In genomic region chr12:52121848-52122838, GRCh38 we compare ENCODE assay signal across 8 cellular contexts. TPM values are rescaled to one million over a fixed set of nuclear protein-coding genes. Genes with fewer than 3 reads are reported as not detected.
DNase-seq lines count a peak whose midpoint lies in the region; ATAC-seq and TF ChIP-seq lines count a peak whose summit lies in the region.

No MANE protein-coding gene starts in this region.

- H3K36me3 ChIP-seq in SK-N-SH (replicated peaks in 1 of 2; ENCODE audit: control insufficient read depth in 1 of 2, insufficient read depth in 2 of 2, low read length in 1 of 2), result no peaks in the 10 kb centered on the region
- no peaks in the 10 kb centered on the region for H3K36me3 ChIP-seq in left ventricle myocardium inferior

- peaks cover 4% of the 10 kb centered on the region for H3F3A ChIP-seq in SK-N-SH (replicated peaks; ENCODE audit: insufficient read depth)

- H3K4me3 ChIP-seq in SK-N-SH (ENCODE audit: low read depth in 2 of 2, low read length in 1 of 2), result no peak overlapping the region
- no peak overlapping the region for H3K4me3 ChIP-seq in left ventricle myocardium inferior

- H4K20me1 ChIP-seq in SK-N-SH (ENCODE audit: insufficient read depth), result no peaks in the 10 kb centered on the region

- H3K4me1 ChIP-seq in SK-N-SH (ENCODE audit: control insufficient read depth in 1 of 2, insufficient read depth in 2 of 2, low read depth in 1 of 2, low read length in 1 of 2) (peaks cover 0 to 26% of the 10 kb centered on the region in 2 experiments; a peak in 1 of 4 replicates), left ventricle myocardium inferior (peaks cover 38% of the 10 kb centered on the region)

- 29% methylated on average over 16 of the region's 20 CpGs for WGBS in SK-N-SH (ENCODE audit: low lambda C conversion rate)

- peak in 1 of 2 experiments; percentile 9; a peak in 1 of 4 replicates for TF ChIP-seq EP300 in SK-N-SH (IDR thresholded peaks at IDR 0.05; ENCODE audit: borderline replicate concordance in 1 of 2, low read depth in 1 of 2, low read length in 1 of 2)

- CTCF ChIA-PET in SK-N-SH (lab: Yijun Ruan, JAX), result interaction anchor here (0.6 to 13.5 kb wide), 42 partner anchors 10 to 1828 kb away, joined by 3 to 247 read pairs (median 4); partner anchors contain the start of gene ATG101

- H3K4me3 Mint-ChIP-seq in activated naive CD8-positive, alpha-beta T cell treated with anti-CD3 and anti-CD28 coated beads, Interleukin-2, amount 50 U/mL, for 24 hours, result no peak overlapping the region

- H3K9me3 Mint-ChIP-seq in activated naive CD8-positive, alpha-beta T cell treated with anti-CD3 and anti-CD28 coated beads, Interleukin-2, amount 50 U/mL, for 24 hours, result no peaks in the 10 kb centered on the region

- H3K27me3 Mint-ChIP-seq in activated naive CD8-positive, alpha-beta T cell treated with anti-CD3 and anti-CD28 coated beads, Interleukin-2, amount 50 U/mL, for 24 hours, result peaks cover 15% of the 10 kb centered on the region

- peak; percentile 78 for TF ChIP-seq RAD21 in SK-N-SH (IDR thresholded peaks at IDR 0.05; ENCODE audit: low read length)

- no peaks in the 10 kb centered on the region for H3K9me3 ChIP-seq in SK-N-SH
- H3K9me3 ChIP-seq in left ventricle myocardium inferior (replicated peaks), result no peaks in the 10 kb centered on the region

- TF ChIP-seq CTCF in LNCAP (IDR thresholded peaks at IDR 0.05) (peak; percentile 81), SK-N-SH (IDR thresholded peaks at IDR 0.05) (peak; percentile 77), left ventricle myocardium inferior (IDR thresholded peaks at IDR 0.05; ENCODE audit: borderline replicate concordance) (peak; percentile 86)

- ATAC-seq in activated naive CD8-positive, alpha-beta T cell treated with anti-CD3 and anti-CD28 coated beads, Interleukin-2, amount 50 U/mL, for 24 hours, result no peak
- ATAC-seq in sciatic nerve, result peak; percentile 51
- no peak for ATAC-seq in GM19023 (IDR thresholded peaks at IDR 0.05; ENCODE audit: unreplicated experiment)

- DNase-seq in DMS153 treated with DMSO at 0.1 percent for 48 hours (lab: John Stamatoyannopoulos, UW; ENCODE audit: unreplicated experiment), result peak; percentile 33
- peak; percentile 87 for DNase-seq in SK-N-SH
- DNase-seq in activated naive CD8-positive, alpha-beta T cell treated with anti-CD3 and anti-CD28 coated beads, Interleukin-2, amount 50 U/mL, for 24 hours, result peak; percentile 74
- DNase-seq in left ventricle myocardium inferior, result peak; percentile 70
- peak; percentile 83 for DNase-seq in sciatic nerve (ENCODE audit: low spot score)
- no peak for DNase-seq in DMS114 treated with DMSO at 0.1 percent for 48 hours (lab: John Stamatoyannopoulos, UW; ENCODE audit: unreplicated experiment)

- intact Hi-C loops in left ventricle myocardium inferior (cut with micrococcal nuclease) (no loop called here), sciatic nerve (cut with DNase I) (no loop called here)

- H3K4me2 ChIP-seq in SK-N-SH, result no peak overlapping the region

- H3K79me2 ChIP-seq in SK-N-SH (ENCODE audit: insufficient read depth), result no peaks in the 10 kb centered on the region

- no peaks in the 10 kb centered on the region for H3K36me3 Mint-ChIP-seq in activated naive CD8-positive, alpha-beta T cell treated with anti-CD3 and anti-CD28 coated beads, Interleukin-2, amount 50 U/mL, for 24 hours (ENCODE audit: low read depth)

- H3K9ac ChIP-seq in SK-N-SH, result no peak overlapping the region

- POLR2A ChIA-PET in SK-N-SH (lab: Yijun Ruan, JAX), result no interaction called here

- no peaks in the 10 kb centered on the region for H3K9me2 ChIP-seq in SK-N-SH

- H3K27ac Mint-ChIP-seq in activated naive CD8-positive, alpha-beta T cell treated with anti-CD3 and anti-CD28 coated beads, Interleukin-2, amount 50 U/mL, for 24 hours, result no peak overlapping the region

- H3K27me3 ChIP-seq in SK-N-SH (ENCODE audit: insufficient read depth), result peaks cover 2% of the 10 kb centered on the region; the same call in 1 of the 2 replicates
- H3K27me3 ChIP-seq in left ventricle myocardium inferior (ENCODE audit: low read depth), result peaks cover 31% of the 10 kb centered on the region

- H3K27ac ChIP-seq in SK-N-SH (ENCODE audit: low read depth in 2 of 2, low read length in 1 of 2) (no peak overlapping the region), left ventricle myocardium inferior (replicated peaks) (no peak overlapping the region)

- H2AFZ ChIP-seq in SK-N-SH (ENCODE audit: low read depth), result no peak overlapping the region

- peaks cover 35% of the 10 kb centered on the region for H3K4me1 Mint-ChIP-seq in activated naive CD8-positive, alpha-beta T cell treated with anti-CD3 and anti-CD28 coated beads, Interleukin-2, amount 50 U/mL, for 24 hours

TF ChIP-seq in SK-N-SH, 30 proteins besides CTCF, POLR2A, EP300 and RAD21:
- TF ChIP-seq RCOR1 (IDR thresholded peaks at IDR 0.05; ENCODE audit: low read length) (no peak), SMC3 (IDR thresholded peaks at IDR 0.05; ENCODE audit: low read depth, low read length) (peak; percentile 66)

RNA-seq across cellular contexts. Expression of gene SMIM41, which starts 42.6 kb away (rescaled TPM):
- not detected in 2 replicates for polyA plus RNA-seq in SK-N-SH (2012; rRNA removed)
- 0.04 TPM in 1 of 2 replicates, not detected in the other for polyA plus RNA-seq in SK-N-SH (2012; cell fraction: cytosol; rRNA removed)
- 0.06 TPM in 1 of 2 replicates, not detected in the other for polyA plus RNA-seq in SK-N-SH (2012; cell fraction: nucleus; rRNA removed)
- total RNA-seq in left ventricle myocardium inferior (0.30 TPM), sciatic nerve (12.4 TPM)

RNA-seq across cellular contexts. Expression of gene ATG101, which starts 52.4 kb away (rescaled TPM):
- 160 and 170 TPM in 2 replicates for polyA plus RNA-seq in SK-N-SH (2012; rRNA removed)
- 109 and 133 TPM in 2 replicates for polyA plus RNA-seq in SK-N-SH (2012; cell fraction: cytosol; rRNA removed)
- 170 and 184 TPM in 2 replicates for polyA plus RNA-seq in SK-N-SH (2012; cell fraction: nucleus; rRNA removed)
- total RNA-seq in left ventricle myocardium inferior (23.8 TPM), sciatic nerve (28.2 TPM)

Comparison
In these comparisons a context has a peak if more than half of its experiments do, and no peak if none do; other contexts are left out.
1. RNA of gene SMIM41, which starts 42.6 kb away (total RNA-seq): 12.4 TPM in sciatic nerve (single experiment); 0.30 TPM in left ventricle myocardium inferior (single experiment); every median in the first group is over 10 times any median in the second.
2. Peak in every context shown above with its lines, with median percentiles within 50 percentile points of each other: CTCF ChIP-seq.